Comparison of ENCODE assay signal across 25 cellular contexts in the genomic region with DNA sequence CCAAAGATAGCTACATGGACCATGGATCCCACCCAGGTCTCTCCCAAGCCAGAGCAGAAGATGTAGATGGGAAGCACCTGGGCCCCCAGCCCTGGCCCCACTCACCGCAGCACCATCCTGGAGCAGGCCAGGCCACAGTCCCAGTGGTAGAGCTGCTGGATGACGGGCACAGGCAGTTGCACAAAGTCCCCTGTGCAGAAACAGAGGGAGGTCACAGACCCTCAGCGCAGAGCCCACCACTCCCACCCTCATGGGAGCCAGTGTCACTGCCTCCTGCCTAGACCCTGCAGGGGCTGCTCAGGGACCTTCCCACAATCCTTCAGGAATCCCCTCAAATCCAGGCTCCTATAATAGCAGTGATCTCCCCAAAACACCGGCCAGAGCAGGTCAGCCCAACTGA. TPM values are rescaled to one million over a fixed set of nuclear protein-coding genes. Genes with fewer than 3 reads are reported as not detected.
A peak's percentile ranks its signal among the peaks of the same experiment; 100 is the strongest.
DNase-seq lines count a peak whose midpoint lies in the region; ATAC-seq, FAIRE-seq and TF ChIP-seq lines count a peak whose summit lies in the region.
"Had no signal": no experiment of that assay in that cellular context is flagged by ENCODE, and none has a peak within 500 bp of the region (broad histone marks: within the 10 kb centered on the region; RNA-seq: fewer than 3 reads in every experiment).

No MANE protein-coding gene starts in this region.

- DNase-seq in left ventricle myocardium inferior: no peak
- DNase-seq in heart right ventricle: no peak
- DNase-seq in RWPE1 (ENCODE audit: low spot score): no peak
- DNase-seq in HepG2 (ENCODE audit: low spot score): no peak
- no peak for DNase-seq in stomach
- no peak for DNase-seq in GM03348 (ENCODE audit: low spot score)
- no peak for DNase-seq in NK-92 (lab: John Stamatoyannopoulos, UW; ENCODE audit: unreplicated experiment)
- DNase-seq: BE2C; CD4-positive, CD25-positive, alpha-beta regulatory T cell; COR-L47; DMS79; IMR-90; MV-4-11; NCI-H1105 treated with DMSO at 0.1 percent for 48 hours; NCI-H2081; NCI-H2171 treated with DMSO at 0.1 percent for 48 hours; NCI-H446; NCI-H526 treated with DMSO at 0.1 percent for 48 hours; RPMI8226; SHP77 treated with DMSO at 0.1 percent for 48 hours; SK-N-SH had no signal

- in situ Hi-C loops in HepG2 (cut with HindIII; ENCODE audit: extremely low pct_ligation_motif_present, low pct_unique_long_range_greater_than_20kb): no loop called here

- no peak; a peak in 1 of 4 replicates for TF ChIP-seq POLR2A in HepG2 (IDR thresholded peaks at IDR 0.05; ENCODE audit: insufficient read depth in 1 of 2, low read depth in 2 of 2, low read length in 2 of 2)
- TF ChIP-seq POLR2A in stomach (IDR thresholded peaks at IDR 0.05): no peak

- H2AFZ ChIP-seq in HepG2 (ENCODE audit: low read length): no peak overlapping the region

- H3K4me3 ChIP-seq in left ventricle myocardium inferior (no peak overlapping the region), heart right ventricle (no peak overlapping the region), HepG2 (replicated peaks in 1 of 3; ENCODE audit: insufficient read depth in 1 of 3, low read depth in 2 of 3, low read length in 3 of 3) (no peak overlapping the region), stomach (no peak overlapping the region)
- H3K4me3 ChIP-seq: A549, HAP-1 had no signal

- peaks cover 50% of the 10 kb centered on the region for H3K79me2 ChIP-seq in HepG2 (ENCODE audit: insufficient read depth, low read length)

- ATAC-seq in heart right ventricle: no peak
- ATAC-seq in HepG2: no peak
- ATAC-seq in HG02981 (IDR thresholded peaks at IDR 0.05; ENCODE audit: unreplicated experiment): no peak
- ATAC-seq: A549 had no signal

- WGBS in heart right ventricle, 2 donors: 98 to 99% methylated on average over 4 of the region's 4 CpGs
- 100% methylated on average over 1 of the region's 4 CpGs for WGBS in HepG2 (ENCODE audit: low lambda C conversion rate)
- 95 to 100% (median 98%) methylated on average over 2 to 4 of the region's 4 CpGs for WGBS in stomach, 5 donors

- H3K36me3 ChIP-seq in left ventricle myocardium inferior (peaks cover 51% of the 10 kb centered on the region), heart right ventricle (peaks cover 0 to 70% (median 29%) of the 10 kb centered on the region in 9 donors), HepG2 (replicated peaks in 1 of 2; ENCODE audit: control insufficient read depth in 1 of 2, insufficient read depth in 2 of 2, low read length in 2 of 2) (peaks cover 26 to 51% of the 10 kb centered on the region in 2 experiments), stomach (peaks cover 28 to 65% (median 59%) of the 10 kb centered on the region in 4 donors)

- H3K27ac ChIP-seq in left ventricle myocardium inferior (replicated peaks) (peak overlapping the region; percentile 75), heart right ventricle (peak overlapping the region in 1 of 10 donors; percentile 37), RWPE1 (peak overlapping the region; percentile 27), HepG2 (ENCODE audit: extremely low read length, insufficient read depth, low read length) (peak overlapping the region; percentile 98), stomach (peak overlapping the region; percentile 59 to 98 (median 92))

- H3K4me2 ChIP-seq in HepG2 (ENCODE audit: low read depth, low read length): peak overlapping the region; percentile 62
- H3K4me2 ChIP-seq: SK-N-SH had no signal

- no peak for TF ChIP-seq RAD21 in HepG2 (CRISPR knock-in tag; IDR thresholded peaks at IDR 0.05)

- H3K9ac ChIP-seq in HepG2 (ENCODE audit: insufficient read depth, low read depth, low read length): peak overlapping the region; percentile 56
- H3K9ac ChIP-seq: SK-N-SH had no signal

- H3K4me1 ChIP-seq in left ventricle myocardium inferior: peaks cover 84% of the 10 kb centered on the region
- peaks cover 5 to 84% (median 64%) of the 10 kb centered on the region in 9 donors for H3K4me1 ChIP-seq in heart right ventricle
- H3K4me1 ChIP-seq in HepG2 (ENCODE audit: insufficient read depth, low read length): peaks cover 75% of the 10 kb centered on the region
- peaks cover 64 to 93% (median 77%) of the 10 kb centered on the region in 4 donors for H3K4me1 ChIP-seq in stomach
- H3K4me1 ChIP-seq: HAP-1 had no signal

- no TSS peak for BruUV-seq in HepG2 (replicated peaks; lab: Mats Ljungman, UMichigan)

- no peak for TF ChIP-seq CTCF in left ventricle myocardium inferior (IDR thresholded peaks at IDR 0.05; ENCODE audit: borderline replicate concordance)
- TF ChIP-seq CTCF in heart right ventricle (IDR thresholded peaks at IDR 0.05): no peak
- no peak for TF ChIP-seq CTCF in RWPE1 (conservative IDR thresholded peaks at IDR 0.05; ENCODE audit: low read depth)
- TF ChIP-seq CTCF in HepG2 (CRISPR knock-in tag; IDR thresholded peaks at IDR 0.05): no peak
- TF ChIP-seq CTCF in stomach (IDR thresholded peaks at IDR 0.05): no peak

- CTCF ChIA-PET in RWPE1 (lab: Yijun Ruan, JAX) (no interaction called here), HepG2 (lab: Yijun Ruan, JAX; ENCODE audit: low intra/inter-chr PET ratio, low total read pairs) (interaction anchor here (2.2 kb wide), 1 partner anchor 24 kb away, joined by 6 read pairs; no protein-coding TSS in a partner anchor)

- intact Hi-C loops in left ventricle myocardium inferior (cut with micrococcal nuclease): no loop called here
- intact Hi-C loops in heart right ventricle (cut with DNase I): no loop called here
- intact Hi-C loops in HepG2 (cut with micrococcal nuclease; ENCODE audit: unreplicated experiment): loop anchor here (1.0 kb wide), 1 partner anchor 39 kb away; no protein-coding TSS in a partner anchor
- intact Hi-C loops in stomach (cut with DNase I; ENCODE audit: low total_unique reads): no loop called here

- FAIRE-seq in HepG2 (lab: Jason Lieb, UNC): no peak
- FAIRE-seq: A549, HTR-8/SVneo had no signal

- H3K27me3 ChIP-seq in left ventricle myocardium inferior (ENCODE audit: low read depth): no peaks in the 10 kb centered on the region
- no peaks in the 10 kb centered on the region for H3K27me3 ChIP-seq in heart right ventricle
- H3K27me3 ChIP-seq in HepG2 (ENCODE audit: control insufficient read depth in 1 of 2, insufficient read depth in 2 of 2, low read length in 2 of 2): no peaks in the 10 kb centered on the region
- no peaks in the 10 kb centered on the region for H3K27me3 ChIP-seq in stomach
- H3K27me3 ChIP-seq: BE2C had no signal

- no peak for TF ChIP-seq EP300 in HepG2 (IDR thresholded peaks at IDR 0.05; ENCODE audit: low read depth in 2 of 2, low read length in 2 of 2)
- TF ChIP-seq EP300 in HepG2 (CRISPR knock-in tag; IDR thresholded peaks at IDR 0.05; ENCODE audit: borderline replicate concordance): no peak
- no peak for TF ChIP-seq EP300 in stomach (IDR thresholded peaks at IDR 0.05)

- POLR2A ChIA-PET in RWPE1 (lab: Yijun Ruan, JAX; ENCODE audit: low non-redundant PET): no interaction called here
- POLR2A ChIA-PET in HepG2 (lab: Yijun Ruan, JAX): interaction anchor here (1.2 to 9.3 kb wide), 10 partner anchors 10 to 88 kb away, joined by 5 to 138 read pairs (median 16); no protein-coding TSS in a partner anchor

- H3K9me3 ChIP-seq in left ventricle myocardium inferior (replicated peaks) (no peaks in the 10 kb centered on the region), heart right ventricle (no peaks in the 10 kb centered on the region), HepG2 (ENCODE audit: low read length) (no peaks in the 10 kb centered on the region), stomach (no peaks in the 10 kb centered on the region)
- H3K9me3 ChIP-seq: A549, BE2C, HAP-1, SK-N-SH had no signal

- H4K20me1 ChIP-seq in HepG2 (ENCODE audit: insufficient read depth, low read length): no peaks in the 10 kb centered on the region

RNA-seq across cellular contexts. Expression of gene GUCD1, which starts 6.1 kb away (rescaled TPM):
- 203 TPM for total RNA-seq in left ventricle myocardium inferior
- 100 to 1,000 TPM; 143 to 273 (median 168) TPM for total RNA-seq in heart right ventricle
- polyA plus RNA-seq in heart right ventricle: 100 to 1,000 TPM in 1 of 2 donors, 10 to 100 TPM in 1; 97.0 to 219 TPM
- total RNA-seq in HepG2 (2016; rRNA removed; fragmentation: Illumina TruSeq; extraction: Trizol): 125 and 128 TPM in 2 replicates
- 57.0 and 62.1 TPM in 2 replicates for total RNA-seq in HepG2 (2016; cell fraction: cytosol; rRNA removed; fragmentation: Illumina TruSeq; extraction: Trizol; ENCODE audit: low read depth)
- total RNA-seq in HepG2 (2016; cell fraction: insoluble cytoplasmic fraction; rRNA removed; fragmentation: Illumina TruSeq; extraction: Trizol): 114 and 129 TPM in 2 replicates
- total RNA-seq in HepG2 (2016; cell fraction: membrane; rRNA removed; fragmentation: Illumina TruSeq; extraction: Trizol): 156 and 159 TPM in 2 replicates
- 69.6 and 73.3 TPM in 2 replicates for total RNA-seq in HepG2 (2016; cell fraction: nucleus; rRNA removed; fragmentation: Illumina TruSeq; extraction: Trizol)
- 245 and 282 TPM in 2 replicates for polyA plus RNA-seq in HepG2 (2011; rRNA removed)
- 177 and 210 TPM in 2 replicates for polyA plus RNA-seq in HepG2 (2011; cell fraction: cytosol; rRNA removed)
- polyA plus RNA-seq in HepG2 (2011; cell fraction: nucleus; rRNA removed): 217 and 220 TPM in 2 replicates
- polyA plus RNA-seq in HepG2 (2012): 123 and 145 TPM in 2 replicates
- polyA plus RNA-seq in HepG2 (2016; cell fraction: cytosol; fragmentation: Illumina TruSeq; extraction: Trizol; ENCODE audit: low read depth): 33.4 and 34.1 TPM in 2 replicates
- polyA plus RNA-seq in HepG2 (2016; cell fraction: insoluble cytoplasmic fraction; fragmentation: Illumina TruSeq; extraction: Trizol; ENCODE audit: low read depth): 101 and 109 TPM in 2 replicates
- 91.3 and 96.0 TPM in 2 replicates for polyA plus RNA-seq in HepG2 (2016; cell fraction: membrane; fragmentation: Illumina TruSeq; extraction: Trizol; ENCODE audit: low read depth)
- 119 and 131 TPM in 2 replicates for polyA plus RNA-seq in HepG2 (2016; cell fraction: nucleus; fragmentation: Illumina TruSeq; extraction: Trizol; ENCODE audit: insufficient read depth, low read depth)
- polyA minus RNA-seq in HepG2 (2011; rRNA and poly(A)+ RNA removed; ENCODE audit: low replicate concordance): 194 and 636 TPM in 2 replicates
- 178 and 203 TPM in 2 replicates for polyA minus RNA-seq in HepG2 (2011; cell fraction: cytosol; rRNA and poly(A)+ RNA removed)
- polyA minus RNA-seq in HepG2 (2011; cell fraction: nucleus; rRNA and poly(A)+ RNA removed): 53.7 and 80.4 TPM in 2 replicates
- 100 to 1,000 TPM; 120 to 196 (median 171) TPM for total RNA-seq in stomach
- polyA plus RNA-seq in stomach: 100 to 1,000 TPM in 2 of 3 donors, 10 to 100 TPM in 1; 87.4 to 165 (median 110) TPM

RNA-seq across cellular contexts. Expression of gene SNRPD3, which starts 7.0 kb away (rescaled TPM):
- total RNA-seq in left ventricle myocardium inferior (69.9 TPM), heart right ventricle (10 to 100 TPM; 67.0 to 89.4 (median 74.0) TPM), HepG2 (2016; rRNA removed; fragmentation: Illumina TruSeq; extraction: Trizol) (209 and 287 TPM in 2 replicates), stomach (100 to 1,000 TPM in 4 of 5 donors, 10 to 100 TPM in 1; 75.6 to 153 (median 121) TPM)
- polyA plus RNA-seq in heart right ventricle (100 to 1,000 TPM in 1 of 2 donors, 10 to 100 TPM in 1; 47.3 to 127 TPM), HepG2 (2011; rRNA removed) (107 and 110 TPM in 2 replicates), stomach (100 to 1,000 TPM; 101 to 144 (median 109) TPM)
- total RNA-seq in HepG2 (2016; cell fraction: cytosol; rRNA removed; fragmentation: Illumina TruSeq; extraction: Trizol; ENCODE audit: low read depth): 29.0 and 31.7 TPM in 2 replicates
- total RNA-seq in HepG2 (2016; cell fraction: insoluble cytoplasmic fraction; rRNA removed; fragmentation: Illumina TruSeq; extraction: Trizol): 214 and 298 TPM in 2 replicates
- total RNA-seq in HepG2 (2016; cell fraction: membrane; rRNA removed; fragmentation: Illumina TruSeq; extraction: Trizol): 35.4 and 36.1 TPM in 2 replicates
- 83.7 and 87.5 TPM in 2 replicates for total RNA-seq in HepG2 (2016; cell fraction: nucleus; rRNA removed; fragmentation: Illumina TruSeq; extraction: Trizol)
- 278 and 291 TPM in 2 replicates for polyA plus RNA-seq in HepG2 (2011; cell fraction: cytosol; rRNA removed)
- 55.5 and 61.4 TPM in 2 replicates for polyA plus RNA-seq in HepG2 (2011; cell fraction: nucleus; rRNA removed)
- 178 and 251 TPM in 2 replicates for polyA plus RNA-seq in HepG2 (2012)
- 35.3 and 40.6 TPM in 2 replicates for polyA plus RNA-seq in HepG2 (2016; cell fraction: cytosol; fragmentation: Illumina TruSeq; extraction: Trizol; ENCODE audit: low read depth)
- 420 and 438 TPM in 2 replicates for polyA plus RNA-seq in HepG2 (2016; cell fraction: insoluble cytoplasmic fraction; fragmentation: Illumina TruSeq; extraction: Trizol; ENCODE audit: low read depth)
- 35.8 and 37.4 TPM in 2 replicates for polyA plus RNA-seq in HepG2 (2016; cell fraction: membrane; fragmentation: Illumina TruSeq; extraction: Trizol; ENCODE audit: low read depth)
- polyA plus RNA-seq in HepG2 (2016; cell fraction: nucleus; fragmentation: Illumina TruSeq; extraction: Trizol; ENCODE audit: insufficient read depth, low read depth): 132 and 146 TPM in 2 replicates
- polyA minus RNA-seq in HepG2 (2011; rRNA and poly(A)+ RNA removed; ENCODE audit: low replicate concordance): 134 and 369 TPM in 2 replicates
- polyA minus RNA-seq in HepG2 (2011; cell fraction: cytosol; rRNA and poly(A)+ RNA removed): 72.3 and 74.0 TPM in 2 replicates
- polyA minus RNA-seq in HepG2 (2011; cell fraction: nucleus; rRNA and poly(A)+ RNA removed): 83.2 and 93.4 TPM in 2 replicates

RNA-seq across cellular contexts. Expression of gene LRRC75B, which starts 44.1 kb away (rescaled TPM):
- total RNA-seq in left ventricle myocardium inferior: 5.6 TPM
- 1 to 10 TPM; 2.0 to 6.6 (median 4.3) TPM for total RNA-seq in heart right ventricle
- polyA plus RNA-seq in heart right ventricle: 10 to 100 TPM in 1 of 2 donors, 1 to 10 TPM in 1; 3.9 to 12.4 TPM
- 5.7 and 11.8 TPM in 2 replicates for total RNA-seq in HepG2 (2016; rRNA removed; fragmentation: Illumina TruSeq; extraction: Trizol)
- 14.2 and 14.4 TPM in 2 replicates for total RNA-seq in HepG2 (2016; cell fraction: cytosol; rRNA removed; fragmentation: Illumina TruSeq; extraction: Trizol; ENCODE audit: low read depth)
- 5.6 and 12.5 TPM in 2 replicates for total RNA-seq in HepG2 (2016; cell fraction: insoluble cytoplasmic fraction; rRNA removed; fragmentation: Illumina TruSeq; extraction: Trizol)
- 14.8 and 16.4 TPM in 2 replicates for total RNA-seq in HepG2 (2016; cell fraction: membrane; rRNA removed; fragmentation: Illumina TruSeq; extraction: Trizol)
- 10.7 and 13.7 TPM in 2 replicates for total RNA-seq in HepG2 (2016; cell fraction: nucleus; rRNA removed; fragmentation: Illumina TruSeq; extraction: Trizol)
- 34.8 and 48.8 TPM in 2 replicates for polyA plus RNA-seq in HepG2 (2011; rRNA removed)
- polyA plus RNA-seq in HepG2 (2011; cell fraction: cytosol; rRNA removed): 18.6 and 35.0 TPM in 2 replicates
- polyA plus RNA-seq in HepG2 (2011; cell fraction: nucleus; rRNA removed): 225 and 265 TPM in 2 replicates
- polyA plus RNA-seq in HepG2 (2012): 19.0 and 24.1 TPM in 2 replicates
- 15.3 and 17.1 TPM in 2 replicates for polyA plus RNA-seq in HepG2 (2016; cell fraction: cytosol; fragmentation: Illumina TruSeq; extraction: Trizol; ENCODE audit: low read depth)
- polyA plus RNA-seq in HepG2 (2016; cell fraction: insoluble cytoplasmic fraction; fragmentation: Illumina TruSeq; extraction: Trizol; ENCODE audit: low read depth): 8.8 and 9.2 TPM in 2 replicates
- polyA plus RNA-seq in HepG2 (2016; cell fraction: membrane; fragmentation: Illumina TruSeq; extraction: Trizol; ENCODE audit: low read depth): 17.8 and 17.9 TPM in 2 replicates
- 32.8 and 35.7 TPM in 2 replicates for polyA plus RNA-seq in HepG2 (2016; cell fraction: nucleus; fragmentation: Illumina TruSeq; extraction: Trizol; ENCODE audit: insufficient read depth, low read depth)
- 24.5 TPM in 1 of 2 replicates, not detected in the other for polyA minus RNA-seq in HepG2 (2011; rRNA and poly(A)+ RNA removed; ENCODE audit: low replicate concordance)
- polyA minus RNA-seq in HepG2 (2011; cell fraction: cytosol; rRNA and poly(A)+ RNA removed): 5.7 and 8.9 TPM in 2 replicates
- polyA minus RNA-seq in HepG2 (2011; cell fraction: nucleus; rRNA and poly(A)+ RNA removed): 13.3 and 13.4 TPM in 2 replicates
- 10 to 100 TPM in 4 of 5 donors, 1 to 10 TPM in 1; 7.2 to 31.7 (median 24.8) TPM for total RNA-seq in stomach
- polyA plus RNA-seq in stomach: 10 to 100 TPM in 2 of 3 donors, 1 to 10 TPM in 1; 8.6 to 28.5 (median 26.1) TPM
- total RNA-seq: CD4-positive, CD25-positive, alpha-beta regulatory T cell had no signal

RNA-seq across cellular contexts. Expression of gene UPB1, which starts 53.7 kb away (rescaled TPM):
- total RNA-seq in left ventricle myocardium inferior (1.1 TPM), heart right ventricle (1 to 10 TPM in 6 of 10 donors, under 1 TPM in 4; 0.45 to 2.7 (median 1.0) TPM), HepG2 (2016; rRNA removed; fragmentation: Illumina TruSeq; extraction: Trizol) (0.60 and 1.2 TPM in 2 replicates), stomach (under 1 TPM in 1 of 5 donors, not detected in 4; 0.73 TPM)
- polyA plus RNA-seq in heart right ventricle (1 to 10 TPM in 1 of 2 donors, under 1 TPM in 1; 0.32 to 3.7 TPM), HepG2 (2011; rRNA removed) (0.38 and 0.59 TPM in 2 replicates), stomach (under 1 TPM in 1 of 3 donors, not detected in 2; 0.35 TPM)
- total RNA-seq in HepG2 (2016; cell fraction: cytosol; rRNA removed; fragmentation: Illumina TruSeq; extraction: Trizol; ENCODE audit: low read depth): 0.53 and 0.61 TPM in 2 replicates
- 0.43 and 0.89 TPM in 2 replicates for total RNA-seq in HepG2 (2016; cell fraction: insoluble cytoplasmic fraction; rRNA removed; fragmentation: Illumina TruSeq; extraction: Trizol)
- total RNA-seq in HepG2 (2016; cell fraction: membrane; rRNA removed; fragmentation: Illumina TruSeq; extraction: Trizol): 0.90 and 0.96 TPM in 2 replicates
- 1.0 and 1.1 TPM in 2 replicates for total RNA-seq in HepG2 (2016; cell fraction: nucleus; rRNA removed; fragmentation: Illumina TruSeq; extraction: Trizol)
- 0.24 and 0.28 TPM in 2 replicates for polyA plus RNA-seq in HepG2 (2011; cell fraction: cytosol; rRNA removed)
- 0.84 and 1.1 TPM in 2 replicates for polyA plus RNA-seq in HepG2 (2011; cell fraction: nucleus; rRNA removed)
- polyA plus RNA-seq in HepG2 (2012): 0.49 and 1.2 TPM in 2 replicates
- 0.42 and 0.53 TPM in 2 replicates for polyA plus RNA-seq in HepG2 (2016; cell fraction: cytosol; fragmentation: Illumina TruSeq; extraction: Trizol; ENCODE audit: low read depth)
- 0.80 and 0.84 TPM in 2 replicates for polyA plus RNA-seq in HepG2 (2016; cell fraction: insoluble cytoplasmic fraction; fragmentation: Illumina TruSeq; extraction: Trizol; ENCODE audit: low read depth)
- polyA plus RNA-seq in HepG2 (2016; cell fraction: membrane; fragmentation: Illumina TruSeq; extraction: Trizol; ENCODE audit: low read depth): 0.63 and 0.65 TPM in 2 replicates
- polyA plus RNA-seq in HepG2 (2016; cell fraction: nucleus; fragmentation: Illumina TruSeq; extraction: Trizol; ENCODE audit: insufficient read depth, low read depth): 1.5 and 1.6 TPM in 2 replicates
- 0.05 and 0.22 TPM in 2 replicates for polyA minus RNA-seq in HepG2 (2011; rRNA and poly(A)+ RNA removed; ENCODE audit: low replicate concordance)
- polyA minus RNA-seq in HepG2 (2011; cell fraction: cytosol; rRNA and poly(A)+ RNA removed): not detected in 2 replicates
- polyA minus RNA-seq in HepG2 (2011; cell fraction: nucleus; rRNA and poly(A)+ RNA removed): 0.77 and 0.99 TPM in 2 replicates
- polyA plus RNA-seq: CD4-positive, CD25-positive, alpha-beta regulatory T cell had no signal

RNA-seq across cellular contexts. Expression of gene GGT1, which starts 54.2 kb away (rescaled TPM):
- total RNA-seq in left ventricle myocardium inferior: 1.1 TPM
- 1 to 10 TPM in 7 of 10 donors, under 1 TPM in 3; 0.51 to 3.5 (median 1.1) TPM for total RNA-seq in heart right ventricle
- 1 to 10 TPM in 1 of 2 donors, under 1 TPM in 1; 0.94 to 4.0 TPM for polyA plus RNA-seq in heart right ventricle
- 11.6 and 29.9 TPM in 2 replicates for total RNA-seq in HepG2 (2016; rRNA removed; fragmentation: Illumina TruSeq; extraction: Trizol)
- total RNA-seq in HepG2 (2016; cell fraction: cytosol; rRNA removed; fragmentation: Illumina TruSeq; extraction: Trizol; ENCODE audit: low read depth): 6.9 and 7.0 TPM in 2 replicates
- total RNA-seq in HepG2 (2016; cell fraction: insoluble cytoplasmic fraction; rRNA removed; fragmentation: Illumina TruSeq; extraction: Trizol): 14.5 and 27.5 TPM in 2 replicates
- total RNA-seq in HepG2 (2016; cell fraction: membrane; rRNA removed; fragmentation: Illumina TruSeq; extraction: Trizol): 8.2 and 14.5 TPM in 2 replicates
- 30.4 and 31.0 TPM in 2 replicates for total RNA-seq in HepG2 (2016; cell fraction: nucleus; rRNA removed; fragmentation: Illumina TruSeq; extraction: Trizol)
- polyA plus RNA-seq in HepG2 (2011; rRNA removed): 103 and 150 TPM in 2 replicates
- polyA plus RNA-seq in HepG2 (2011; cell fraction: cytosol; rRNA removed): 81.5 and 120 TPM in 2 replicates
- polyA plus RNA-seq in HepG2 (2011; cell fraction: nucleus; rRNA removed): 371 and 443 TPM in 2 replicates
- 45.9 and 52.6 TPM in 2 replicates for polyA plus RNA-seq in HepG2 (2012)
- polyA plus RNA-seq in HepG2 (2016; cell fraction: cytosol; fragmentation: Illumina TruSeq; extraction: Trizol; ENCODE audit: low read depth): 8.9 and 10.2 TPM in 2 replicates
- polyA plus RNA-seq in HepG2 (2016; cell fraction: insoluble cytoplasmic fraction; fragmentation: Illumina TruSeq; extraction: Trizol; ENCODE audit: low read depth): 15.2 and 17.2 TPM in 2 replicates
- 11.3 and 13.6 TPM in 2 replicates for polyA plus RNA-seq in HepG2 (2016; cell fraction: membrane; fragmentation: Illumina TruSeq; extraction: Trizol; ENCODE audit: low read depth)
- 74.0 and 82.3 TPM in 2 replicates for polyA plus RNA-seq in HepG2 (2016; cell fraction: nucleus; fragmentation: Illumina TruSeq; extraction: Trizol; ENCODE audit: insufficient read depth, low read depth)
- polyA minus RNA-seq in HepG2 (2011; rRNA and poly(A)+ RNA removed; ENCODE audit: low replicate concordance): 7.2 and 119 TPM in 2 replicates
- 46.0 and 49.6 TPM in 2 replicates for polyA minus RNA-seq in HepG2 (2011; cell fraction: cytosol; rRNA and poly(A)+ RNA removed)
- 35.4 and 41.2 TPM in 2 replicates for polyA minus RNA-seq in HepG2 (2011; cell fraction: nucleus; rRNA and poly(A)+ RNA removed)
- total RNA-seq in stomach: 10 to 100 TPM in 3 of 5 donors, 1 to 10 TPM in 2; 5.3 to 24.3 (median 17.4) TPM
- 10 to 100 TPM; 21.5 to 87.1 (median 26.6) TPM for polyA plus RNA-seq in stomach
